17 cellular contexts compared by ENCODE assay signal in the genomic region with DNA sequence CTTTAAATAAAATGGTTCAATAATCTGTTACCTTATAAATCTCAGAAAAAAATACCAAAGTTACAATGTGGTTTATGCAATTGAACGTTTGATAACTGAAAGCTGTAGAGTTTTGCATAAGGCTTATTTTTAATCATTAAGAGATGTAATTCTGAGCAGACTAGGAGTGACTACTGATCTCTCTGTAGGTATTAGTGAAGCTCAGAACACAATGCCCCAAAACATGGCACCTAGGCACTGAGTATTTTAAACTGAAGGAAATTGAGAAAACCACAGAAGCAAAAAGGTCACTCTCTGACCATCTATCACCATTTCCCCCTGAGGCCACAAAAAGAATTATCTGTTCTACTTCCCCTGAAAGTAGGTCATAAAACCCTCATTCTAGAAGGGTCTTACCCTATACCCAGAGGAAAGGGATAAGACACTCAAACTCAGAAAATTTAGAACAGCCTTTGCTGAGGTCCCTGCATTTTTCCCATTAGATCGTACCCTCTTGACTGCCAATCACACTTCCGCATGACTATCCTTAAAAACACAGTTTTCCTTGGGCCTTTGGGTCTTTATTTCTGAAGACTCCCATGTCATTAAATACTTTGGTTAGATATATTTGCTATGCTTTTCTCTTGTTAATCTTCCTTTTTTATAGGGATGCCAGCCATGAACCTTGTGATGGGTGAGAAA.
"Had no signal": no experiment of that assay in that cellular context is flagged by ENCODE, and none has a peak within 500 bp of the region (broad histone marks: within the 10 kb centered on the region; RNA-seq: fewer than 3 reads in every experiment).

No MANE protein-coding gene starts in this region.

- DNase-seq: activated CD4-positive, alpha-beta T cell treated with anti-CD3 and anti-CD28 coated beads, Interleukin-2, amount 50 U/mL, for 48 hours; activated CD8-positive, alpha-beta memory T cell treated with anti-CD3 and anti-CD28 coated beads, Interleukin-2, amount 10 ng/mL, durations not matched to agents 7 days and 5 days; activated naive CD4-positive, alpha-beta T cell treated with anti-CD3 and anti-CD28 coated beads, Interleukin-2, amount 10 ng/mL, durations not matched to agents 7 days and 5 days; activated T-cell treated with anti-CD3 and anti-CD28 coated beads, Interleukin-2, amount 50 U/mL, for 1 hour; erythroblast; gastrocnemius medialis; heart right ventricle; mucosa of descending colon; naive thymus-derived CD4-positive, alpha-beta T cell; retina; stimulated activated CD4-positive, alpha-beta T cell treated with anti-CD3 and anti-CD28 coated beads, Interleukin-12 subunit alpha, Interleukin-12 subunit beta, amount 100 ng/mL, for 4 hours; stimulated activated CD4-positive, alpha-beta T cell treated with anti-CD3 and anti-CD28 coated beads, Interleukin-2, amount 100 ng/mL, for 24 hours; tibial artery; uterus had no signal

- H3K36me3 Mint-ChIP-seq: activated CD8-positive, alpha-beta memory T cell treated with anti-CD3 and anti-CD28 coated beads, Interleukin-2, amount 10 ng/mL, durations not matched to agents 7 days and 5 days; activated naive CD4-positive, alpha-beta T cell treated with anti-CD3 and anti-CD28 coated beads, Interleukin-2, amount 10 ng/mL, durations not matched to agents 7 days and 5 days; naive thymus-derived CD4-positive, alpha-beta T cell; stimulated activated effector memory CD8-positive, alpha-beta T cell treated with anti-CD3 and anti-CD28 coated beads, Interleukin-12 subunit alpha, Interleukin-12 subunit beta, amount 100 ng/mL, for 72 hours had no signal

- H3K4me1 Mint-ChIP-seq: activated CD8-positive, alpha-beta memory T cell treated with anti-CD3 and anti-CD28 coated beads, Interleukin-2, amount 10 ng/mL, durations not matched to agents 7 days and 5 days; activated naive CD4-positive, alpha-beta T cell treated with anti-CD3 and anti-CD28 coated beads, Interleukin-2, amount 10 ng/mL, durations not matched to agents 7 days and 5 days; naive thymus-derived CD4-positive, alpha-beta T cell; stimulated activated effector memory CD8-positive, alpha-beta T cell treated with anti-CD3 and anti-CD28 coated beads, Interleukin-12 subunit alpha, Interleukin-12 subunit beta, amount 100 ng/mL, for 72 hours had no signal

- H3K4me1 ChIP-seq: gastrocnemius medialis, tibial artery, uterus had no signal

- H3K9me3 Mint-ChIP-seq: activated naive CD4-positive, alpha-beta T cell treated with anti-CD3 and anti-CD28 coated beads, Interleukin-2, amount 10 ng/mL, durations not matched to agents 7 days and 5 days; naive thymus-derived CD4-positive, alpha-beta T cell had no signal

- H3K27ac ChIP-seq: gastrocnemius medialis, heart right ventricle, tibial artery, uterus, VCaP had no signal

- H3K9me3 ChIP-seq: gastrocnemius medialis, heart right ventricle, mucosa of descending colon, tibial artery, uterus had no signal

- H3K4me3 Mint-ChIP-seq: activated CD8-positive, alpha-beta memory T cell treated with anti-CD3 and anti-CD28 coated beads, Interleukin-2, amount 10 ng/mL, durations not matched to agents 7 days and 5 days; activated naive CD4-positive, alpha-beta T cell treated with anti-CD3 and anti-CD28 coated beads, Interleukin-2, amount 10 ng/mL, durations not matched to agents 7 days and 5 days; naive thymus-derived CD4-positive, alpha-beta T cell; stimulated activated effector memory CD8-positive, alpha-beta T cell treated with anti-CD3 and anti-CD28 coated beads, Interleukin-12 subunit alpha, Interleukin-12 subunit beta, amount 100 ng/mL, for 72 hours had no signal

- H3K27me3 Mint-ChIP-seq: activated CD8-positive, alpha-beta memory T cell treated with anti-CD3 and anti-CD28 coated beads, Interleukin-2, amount 10 ng/mL, durations not matched to agents 7 days and 5 days; activated naive CD4-positive, alpha-beta T cell treated with anti-CD3 and anti-CD28 coated beads, Interleukin-2, amount 10 ng/mL, durations not matched to agents 7 days and 5 days; naive thymus-derived CD4-positive, alpha-beta T cell had no signal

- H3K4me3 ChIP-seq: gastrocnemius medialis, heart right ventricle, mucosa of descending colon, tibial artery, uterus had no signal

- H3K36me3 ChIP-seq: gastrocnemius medialis, heart right ventricle, tibial artery, uterus had no signal

- ATAC-seq: activated CD8-positive, alpha-beta memory T cell treated with anti-CD3 and anti-CD28 coated beads, Interleukin-2, amount 10 ng/mL, durations not matched to agents 7 days and 5 days; gastrocnemius medialis; heart right ventricle; left lobe of liver; mucosa of descending colon; naive thymus-derived CD4-positive, alpha-beta T cell; stimulated activated effector memory CD8-positive, alpha-beta T cell treated with anti-CD3 and anti-CD28 coated beads, Interleukin-12 subunit alpha, Interleukin-12 subunit beta, amount 100 ng/mL, for 72 hours had no signal

- H3K27me3 ChIP-seq: gastrocnemius medialis, heart right ventricle, tibial artery, uterus had no signal

- H3K27ac Mint-ChIP-seq: activated CD8-positive, alpha-beta memory T cell treated with anti-CD3 and anti-CD28 coated beads, Interleukin-2, amount 10 ng/mL, durations not matched to agents 7 days and 5 days; activated naive CD4-positive, alpha-beta T cell treated with anti-CD3 and anti-CD28 coated beads, Interleukin-2, amount 10 ng/mL, durations not matched to agents 7 days and 5 days; naive thymus-derived CD4-positive, alpha-beta T cell; stimulated activated effector memory CD8-positive, alpha-beta T cell treated with anti-CD3 and anti-CD28 coated beads, Interleukin-12 subunit alpha, Interleukin-12 subunit beta, amount 100 ng/mL, for 72 hours had no signal
